ENCODE assay signal across 8 cellular contexts in genomic region chr6:35522660-35523658, GRCh38. TPM values are rescaled to one million over a fixed set of nuclear protein-coding genes. Genes with fewer than 3 reads are reported as not detected.
DNase-seq lines count a peak whose midpoint lies in the region; ATAC-seq and TF ChIP-seq lines count a peak whose summit lies in the region.

No MANE protein-coding gene starts in this region.

- H3K36me3 Mint-ChIP-seq in activated naive CD4-positive, alpha-beta T cell treated with anti-CD3 and anti-CD28 coated beads, Interleukin-2, amount 50 U/mL, for 24 hours: no peaks in the 10 kb centered on the region

- in situ Hi-C loops in transverse colon (cut with MboI; ENCODE audit: low pct_ligation_motif_present in 1 of 4, low pct_unique_long_range_greater_than_20kb in 1 of 4, low sequenced_read_pairs in 3 of 4): loop anchor here in 3 of 4 donors (5.0 kb wide), 2 partner anchors 214 to 219 kb away; partner anchors contain the start of gene ARMC12 (in 2 of the 3)

- peaks cover 0 to 4% (median 0%) of the 10 kb centered on the region in 4 donors for H3K4me1 ChIP-seq in transverse colon

- peak overlapping the region; percentile 8 for H3K27ac Mint-ChIP-seq in activated naive CD4-positive, alpha-beta T cell treated with anti-CD3 and anti-CD28 coated beads, Interleukin-2, amount 50 U/mL, for 24 hours

- WGBS in transverse colon (ENCODE audit: low coverage in 1 of 2), 2 donors: 35 to 60% methylated on average over 16 to 32 of the region's 32 CpGs

- ATAC-seq in Right ventricle myocardium inferior: peak; percentile 83
- no peak for ATAC-seq in GM18870 (IDR thresholded peaks at IDR 0.05; ENCODE audit: unreplicated experiment)

- peak overlapping the region; percentile 83 for H3K4me3 Mint-ChIP-seq in activated naive CD4-positive, alpha-beta T cell treated with anti-CD3 and anti-CD28 coated beads, Interleukin-2, amount 50 U/mL, for 24 hours

- no peaks in the 10 kb centered on the region for H3K27me3 ChIP-seq in transverse colon

- no peak overlapping the region for H3K4me3 ChIP-seq in transverse colon

- TF ChIP-seq CTCF in GM12801 (IDR thresholded peaks at IDR 0.05; ENCODE audit: extremely low read depth, insufficient read length): peak; percentile 37
- peak; percentile 93 to 99 (median 99) for TF ChIP-seq CTCF in transverse colon (IDR thresholded peaks at IDR 0.05)

- no peaks in the 10 kb centered on the region for H3K27me3 Mint-ChIP-seq in activated naive CD4-positive, alpha-beta T cell treated with anti-CD3 and anti-CD28 coated beads, Interleukin-2, amount 50 U/mL, for 24 hours

- DNase-seq in SK-N-DZ (ENCODE audit: low spot score): peak; percentile 81
- DNase-seq in Right ventricle myocardium inferior (ENCODE audit: missing footprints): peak; percentile 89
- DNase-seq in posterior vena cava (ENCODE audit: low spot score): peak; percentile 93
- DNase-seq in transverse colon: peak; percentile 74

- peaks cover 21% of the 10 kb centered on the region for H3K4me1 Mint-ChIP-seq in activated naive CD4-positive, alpha-beta T cell treated with anti-CD3 and anti-CD28 coated beads, Interleukin-2, amount 50 U/mL, for 24 hours

- H3K9me3 ChIP-seq in KOPT-K1 (ENCODE audit: insufficient read depth, low read length, poor library complexity, severe bottlenecking): no peaks in the 10 kb centered on the region
- no peaks in the 10 kb centered on the region for H3K9me3 ChIP-seq in transverse colon

- TF ChIP-seq EP300 in transverse colon (IDR thresholded peaks at IDR 0.05; ENCODE audit: low read depth): no peak

- no peaks in the 10 kb centered on the region for H3K9me3 Mint-ChIP-seq in activated naive CD4-positive, alpha-beta T cell treated with anti-CD3 and anti-CD28 coated beads, Interleukin-2, amount 50 U/mL, for 24 hours

- TF ChIP-seq POLR2A in transverse colon (IDR thresholded peaks at IDR 0.05): no peak

- H3K36me3 ChIP-seq in KOPT-K1 (ENCODE audit: insufficient read depth, low read length) (no peaks in the 10 kb centered on the region), transverse colon (no peaks in the 10 kb centered on the region)

- intact Hi-C loops in Right ventricle myocardium inferior (cut with DNase I): loop anchor here (1.0 kb wide), 1 partner anchor 214 kb away; the partner anchor contains the start of gene ARMC12
- intact Hi-C loops in posterior vena cava (cut with DNase I): loop anchor here (5.0 kb wide), 2 partner anchors 59 to 214 kb away; partner anchors contain the start of gene ARMC12 (in 2 of the 2)
- intact Hi-C loops in transverse colon (cut with DNase I; ENCODE audit: low total_unique reads): no loop called here

- H3K27ac ChIP-seq in KOPT-K1 (ENCODE audit: low read depth, low read length, poor library complexity, severe bottlenecking): peak overlapping the region; percentile 54
- no peak overlapping the region for H3K27ac ChIP-seq in transverse colon

RNA-seq across cellular contexts. Expression of gene TULP1, which starts 10.3 kb away (rescaled TPM):
- polyA plus RNA-seq in SK-N-DZ (2014; cell fraction: cytosol; rRNA removed): not detected in 2 replicates
- polyA plus RNA-seq in SK-N-DZ (2014; cell fraction: nucleus; rRNA removed): 0.26 and 0.68 TPM in 2 replicates
- total RNA-seq in Right ventricle myocardium inferior: not detected
- not detected for total RNA-seq in posterior vena cava
- total RNA-seq in transverse colon: not detected

RNA-seq across cellular contexts. Expression of gene TEAD3, which starts 26.1 kb away (rescaled TPM):
- 8.2 and 9.6 TPM in 2 replicates for polyA plus RNA-seq in SK-N-DZ (2014; cell fraction: cytosol; rRNA removed)
- 12.2 and 15.4 TPM in 2 replicates for polyA plus RNA-seq in SK-N-DZ (2014; cell fraction: nucleus; rRNA removed)
- total RNA-seq in Right ventricle myocardium inferior (32.2 TPM), posterior vena cava (10 to 100 TPM; 69.8 to 73.8 TPM), transverse colon (10 to 100 TPM; 23.0 to 67.7 (median 25.3) TPM)

RNA-seq across cellular contexts. Expression of gene RPL10A, which starts 54.8 kb away (rescaled TPM):
- 1,786 and 2,097 TPM in 2 replicates for polyA plus RNA-seq in SK-N-DZ (2014; cell fraction: cytosol; rRNA removed)
- 1,399 and 1,465 TPM in 2 replicates for polyA plus RNA-seq in SK-N-DZ (2014; cell fraction: nucleus; rRNA removed)
- total RNA-seq in Right ventricle myocardium inferior (606 TPM), posterior vena cava (1,000 to 10,000 TPM in 1 of 2 donors, 100 to 1,000 TPM in 1; 816 to 1,010 TPM), transverse colon (100 to 1,000 TPM; 323 to 991 (median 649) TPM)
